In the genomic region with DNA sequence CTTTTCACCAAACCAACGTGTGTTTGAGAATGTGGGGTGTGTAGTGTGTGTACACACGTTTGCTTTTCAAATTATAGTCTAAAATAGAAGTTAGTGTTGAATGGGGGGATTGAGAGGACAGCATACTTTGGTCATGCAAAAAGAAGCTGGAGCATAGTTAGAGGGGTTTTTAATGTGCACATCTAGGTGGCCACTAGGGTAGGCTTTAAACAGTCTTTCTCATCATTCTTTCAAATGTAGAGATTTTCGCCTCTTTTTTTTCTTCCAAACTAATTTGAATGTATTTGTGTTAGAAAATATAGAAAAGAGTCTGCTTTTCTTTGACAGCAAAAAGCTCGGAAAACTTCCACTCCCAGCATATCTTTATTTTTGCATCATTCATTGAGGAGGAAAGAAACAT, we compare ENCODE assay signal across 24 cellular contexts.
DNase-seq lines count a peak whose midpoint lies in the region; ATAC-seq, FAIRE-seq and TF ChIP-seq lines count a peak whose summit lies in the region.
"Had no signal": no experiment of that assay in that cellular context is flagged by ENCODE, and none has a peak within 500 bp of the region (broad histone marks: within the 10 kb centered on the region; RNA-seq: fewer than 3 reads in every experiment).

No MANE protein-coding gene starts in this region.

- POLR2A ChIA-PET in HepG2 (lab: Yijun Ruan, JAX) = no interaction called here
- POLR2A ChIA-PET in OCI-LY7 (lab: Charles Lee) = interaction anchor here (0.7 to 1.3 kb wide), 2 partner anchors 8 to 25 kb away, joined by 4 to 6 read pairs; no protein-coding TSS in a partner anchor

- no peaks in the 10 kb centered on the region for H3K9me3 ChIP-seq in HepG2 (ENCODE audit: low read length)
- H3K9me3 ChIP-seq in right lobe of liver = no peaks in the 10 kb centered on the region
- no peaks in the 10 kb centered on the region for H3K9me3 ChIP-seq in OCI-LY7 (ENCODE audit: low read length)
- H3K9me3 ChIP-seq: Peyer's patch, SJCRH30 had no signal

- H3K4me3 Mint-ChIP-seq in endothelial cell (ENCODE audit: unreplicated experiment) = no peak overlapping the region
- H3K4me3 Mint-ChIP-seq: CD8-positive, alpha-beta memory T cell; IgD-negative memory B cell; T-cell had no signal

- H3K36me3 ChIP-seq in HepG2 (replicated peaks in 1 of 2; ENCODE audit: control insufficient read depth in 1 of 2, insufficient read depth in 2 of 2, low read length in 2 of 2) = peaks cover 2 to 6% of the 10 kb centered on the region in 2 experiments; a peak in 4 of 5 replicates
- H3K36me3 ChIP-seq in right lobe of liver = peaks cover 0 to 7% (median 0%) of the 10 kb centered on the region in 4 donors
- no peaks in the 10 kb centered on the region for H3K36me3 ChIP-seq in OCI-LY7 (ENCODE audit: insufficient read depth, low read length)

- no peaks in the 10 kb centered on the region for H3K36me3 Mint-ChIP-seq in endothelial cell (ENCODE audit: low read depth, unreplicated experiment)

- H3K9ac ChIP-seq in HepG2 (ENCODE audit: insufficient read depth, low read depth, low read length) = no peak overlapping the region

- no peak for FAIRE-seq in HepG2 (lab: Jason Lieb, UNC)
- FAIRE-seq: HTR-8/SVneo had no signal

- H3K4me3 ChIP-seq in HepG2 (replicated peaks in 1 of 3; ENCODE audit: insufficient read depth in 1 of 3, low read depth in 2 of 3, low read length in 3 of 3) (no peak overlapping the region), right lobe of liver (no peak overlapping the region), OCI-LY7 (ENCODE audit: low read depth, low read length, poor library complexity, severe bottlenecking) (no peak overlapping the region)
- H3K4me3 ChIP-seq: Peyer's patch, SJCRH30 had no signal

- H3K4me1 Mint-ChIP-seq in endothelial cell (ENCODE audit: unreplicated experiment) = peaks cover 3% of the 10 kb centered on the region
- H3K4me1 Mint-ChIP-seq: CD8-positive, alpha-beta memory T cell; IgD-negative memory B cell; T-cell had no signal

- TF ChIP-seq RAD21 in HepG2 (CRISPR knock-in tag; IDR thresholded peaks at IDR 0.05) = no peak

- H3K79me2 ChIP-seq in HepG2 (ENCODE audit: insufficient read depth, low read length) (no peaks in the 10 kb centered on the region), OCI-LY7 (ENCODE audit: insufficient read depth, low read depth, low read length) (no peaks in the 10 kb centered on the region)

- H3K4me1 ChIP-seq in HepG2 (ENCODE audit: insufficient read depth, low read length) = no peaks in the 10 kb centered on the region
- H3K4me1 ChIP-seq in right lobe of liver = no peaks in the 10 kb centered on the region
- no peaks in the 10 kb centered on the region for H3K4me1 ChIP-seq in OCI-LY7 (ENCODE audit: insufficient read depth, low read length, poor library complexity, severe bottlenecking)
- H3K4me1 ChIP-seq: Peyer's patch, SJCRH30 had no signal

- intact Hi-C loops in HepG2 (cut with micrococcal nuclease; ENCODE audit: unreplicated experiment) = no loop called here
- intact Hi-C loops in right lobe of liver (cut with DNase I) = no loop called here
- intact Hi-C loops in OCI-LY7 (cut with micrococcal nuclease; ENCODE audit: unreplicated experiment) = no loop called here

- WGBS in HepG2 (ENCODE audit: low lambda C conversion rate) = 69% methylated on average over 4 of the region's 4 CpGs
- 85% methylated on average over 4 of the region's 4 CpGs for WGBS in right lobe of liver (ENCODE audit: insufficient coverage, low coverage, low lambda C conversion rate, missing lambda C conversion rate)

- H3K27me3 Mint-ChIP-seq in endothelial cell (ENCODE audit: unreplicated experiment) = no peaks in the 10 kb centered on the region
- H3K27me3 Mint-ChIP-seq: CD8-positive, alpha-beta memory T cell; IgD-negative memory B cell; T-cell had no signal

- TF ChIP-seq POLR2A in HepG2 (IDR thresholded peaks at IDR 0.05; ENCODE audit: insufficient read depth in 1 of 2, low read depth in 2 of 2, low read length in 2 of 2) = no peak
- no peak for TF ChIP-seq POLR2A in right lobe of liver (IDR thresholded peaks at IDR 0.05)

- peak; percentile 78 for ATAC-seq in HepG2
- ATAC-seq in right lobe of liver = no peak
- no peak for ATAC-seq in GM19455 (IDR thresholded peaks at IDR 0.05; ENCODE audit: unreplicated experiment)
- no peak for ATAC-seq in GM21723 (IDR thresholded peaks at IDR 0.05; ENCODE audit: unreplicated experiment)
- ATAC-seq: HCT116, T-cell had no signal

- no peaks in the 10 kb centered on the region for H3K9me3 Mint-ChIP-seq in endothelial cell (ENCODE audit: unreplicated experiment)
- H3K9me3 Mint-ChIP-seq: CD8-positive, alpha-beta memory T cell; IgD-negative memory B cell; T-cell had no signal

- no peak for TF ChIP-seq CTCF in HepG2 (CRISPR knock-in tag; IDR thresholded peaks at IDR 0.05)
- no peak for TF ChIP-seq CTCF in right lobe of liver (IDR thresholded peaks at IDR 0.05)
- TF ChIP-seq CTCF in OCI-LY7 (conservative IDR thresholded peaks at IDR 0.05; ENCODE audit: low read length) = 0 out of 2 replicates have a peak, but pooled peaks have one; percentile 13
- TF ChIP-seq CTCF in endothelial cell (IDR thresholded peaks at IDR 0.05; ENCODE audit: unreplicated experiment) = no peak

- DNase-seq in HepG2 (ENCODE audit: low spot score) (no peak), right lobe of liver (no peak), OCI-LY7 (ENCODE audit: low spot score) (no peak), endothelial cell (ENCODE audit: low spot score) (no peak), NCI-H1105 treated with DMSO at 0.1 percent for 48 hours (lab: John Stamatoyannopoulos, UW) (no peak), NCI-H82 treated with DMSO at 0.1 percent for 48 hours (lab: John Stamatoyannopoulos, UW; ENCODE audit: unreplicated experiment) (no peak)
- DNase-seq: 8988T; AML-193; C1 segment of cervical spinal cord; Calu3; CD8-positive, alpha-beta memory T cell; GOT3; Karpas-422; NCI-H1436 treated with DMSO at 0.1 percent for 48 hours; NCI-H1930; NCI-H510A; Peyer's patch; SJCRH30; T-cell had no signal

- in situ Hi-C loops in HepG2 (cut with HindIII; ENCODE audit: extremely low pct_ligation_motif_present, low pct_unique_long_range_greater_than_20kb) = no loop called here

- H3K27ac ChIP-seq in HepG2 (ENCODE audit: extremely low read length, insufficient read depth, low read length) (no peak overlapping the region), right lobe of liver (no peak overlapping the region), OCI-LY7 (ENCODE audit: low read depth, low read length, poor library complexity, severe bottlenecking) (no peak overlapping the region)
- H3K27ac ChIP-seq: Peyer's patch, SJCRH30 had no signal

- H3K4me2 ChIP-seq in HepG2 (ENCODE audit: low read depth, low read length) (no peak overlapping the region), OCI-LY7 (ENCODE audit: low read length) (no peak overlapping the region)

- H3K27ac Mint-ChIP-seq in endothelial cell (ENCODE audit: unreplicated experiment) = peak overlapping the region; percentile 55
- H3K27ac Mint-ChIP-seq: IgD-negative memory B cell, T-cell had no signal

- H3K27me3 ChIP-seq in HepG2 (ENCODE audit: control insufficient read depth in 1 of 2, insufficient read depth in 2 of 2, low read length in 2 of 2) (no peaks in the 10 kb centered on the region), right lobe of liver (no peaks in the 10 kb centered on the region)
- H3K27me3 ChIP-seq: Peyer's patch, SJCRH30 had no signal

- BruUV-seq in HepG2 (replicated peaks; lab: Mats Ljungman, UMichigan) = no TSS peak
- TSS peak; percentile 25 for BruUV-seq in OCI-LY7 (replicated peaks; lab: Mats Ljungman, UMichigan)

- no peaks in the 10 kb centered on the region for H3K9me2 ChIP-seq in OCI-LY7 (ENCODE audit: insufficient read depth, low read length)

- H4K20me1 ChIP-seq in HepG2 (ENCODE audit: insufficient read depth, low read length) (no peaks in the 10 kb centered on the region), OCI-LY7 (ENCODE audit: insufficient read depth, low read length) (no peaks in the 10 kb centered on the region)

- CTCF ChIA-PET in HepG2 (lab: Yijun Ruan, JAX; ENCODE audit: low intra/inter-chr PET ratio, low total read pairs) = no interaction called here
- CTCF ChIA-PET in OCI-LY7 (lab: Charles Lee; ENCODE audit: unreplicated experiment) = no interaction called here

- TF ChIP-seq EP300 in HepG2 (IDR thresholded peaks at IDR 0.05; ENCODE audit: low read depth in 2 of 2, low read length in 2 of 2) (no peak), HepG2 (CRISPR knock-in tag; IDR thresholded peaks at IDR 0.05; ENCODE audit: borderline replicate concordance) (no peak)

- H2AFZ ChIP-seq in HepG2 (ENCODE audit: low read length) (no peak overlapping the region), OCI-LY7 (ENCODE audit: low read length) (no peak overlapping the region)

TF ChIP-seq in HepG2, 621 proteins besides CTCF, POLR2A, EP300 and RAD21 (continues in another document):
- TF ChIP-seq, protein P1, sequence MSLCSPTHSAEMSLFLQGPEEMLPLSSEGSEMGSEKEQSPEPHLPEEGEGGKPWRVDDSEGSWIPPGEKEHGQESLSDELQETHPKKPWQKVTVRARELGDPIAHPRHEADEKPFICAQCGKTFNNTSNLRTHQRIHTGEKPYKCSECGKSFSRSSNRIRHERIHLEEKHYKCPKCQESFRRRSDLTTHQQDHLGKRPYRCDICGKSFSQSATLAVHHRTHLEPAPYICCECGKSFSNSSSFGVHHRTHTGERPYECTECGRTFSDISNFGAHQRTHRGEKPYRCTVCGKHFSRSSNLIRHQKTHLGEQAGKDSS (CRISPR knock-in tag; IDR thresholded peaks at IDR 0.05; ENCODE audit: borderline replicate concordance, low read depth) = no peak
- TF ChIP-seq, protein P2, sequence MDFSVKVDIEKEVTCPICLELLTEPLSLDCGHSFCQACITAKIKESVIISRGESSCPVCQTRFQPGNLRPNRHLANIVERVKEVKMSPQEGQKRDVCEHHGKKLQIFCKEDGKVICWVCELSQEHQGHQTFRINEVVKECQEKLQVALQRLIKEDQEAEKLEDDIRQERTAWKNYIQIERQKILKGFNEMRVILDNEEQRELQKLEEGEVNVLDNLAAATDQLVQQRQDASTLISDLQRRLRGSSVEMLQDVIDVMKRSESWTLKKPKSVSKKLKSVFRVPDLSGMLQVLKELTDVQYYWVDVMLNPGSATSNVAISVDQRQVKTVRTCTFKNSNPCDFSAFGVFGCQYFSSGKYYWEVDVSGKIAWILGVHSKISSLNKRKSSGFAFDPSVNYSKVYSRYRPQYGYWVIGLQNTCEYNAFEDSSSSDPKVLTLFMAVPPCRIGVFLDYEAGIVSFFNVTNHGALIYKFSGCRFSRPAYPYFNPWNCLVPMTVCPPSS (IDR thresholded peaks at IDR 0.05) = no peak
- TF ChIP-seq ARNT (IDR thresholded peaks at IDR 0.05) (no peak), ZNF557 (CRISPR knock-in tag; IDR thresholded peaks at IDR 0.05) (no peak), ZNF335 (CRISPR knock-in tag; IDR thresholded peaks at IDR 0.05) (no peak), NFE2L2 (IDR thresholded peaks at IDR 0.05; ENCODE audit: low read length) (no peak), RFX3 (CRISPR knock-in tag; IDR thresholded peaks at IDR 0.05) (no peak), ZNF333 (CRISPR knock-in tag; IDR thresholded peaks at IDR 0.05; ENCODE audit: borderline replicate concordance) (no peak)
